Comparison of ENCODE assay signal across 8 cellular contexts in the genomic region with DNA sequence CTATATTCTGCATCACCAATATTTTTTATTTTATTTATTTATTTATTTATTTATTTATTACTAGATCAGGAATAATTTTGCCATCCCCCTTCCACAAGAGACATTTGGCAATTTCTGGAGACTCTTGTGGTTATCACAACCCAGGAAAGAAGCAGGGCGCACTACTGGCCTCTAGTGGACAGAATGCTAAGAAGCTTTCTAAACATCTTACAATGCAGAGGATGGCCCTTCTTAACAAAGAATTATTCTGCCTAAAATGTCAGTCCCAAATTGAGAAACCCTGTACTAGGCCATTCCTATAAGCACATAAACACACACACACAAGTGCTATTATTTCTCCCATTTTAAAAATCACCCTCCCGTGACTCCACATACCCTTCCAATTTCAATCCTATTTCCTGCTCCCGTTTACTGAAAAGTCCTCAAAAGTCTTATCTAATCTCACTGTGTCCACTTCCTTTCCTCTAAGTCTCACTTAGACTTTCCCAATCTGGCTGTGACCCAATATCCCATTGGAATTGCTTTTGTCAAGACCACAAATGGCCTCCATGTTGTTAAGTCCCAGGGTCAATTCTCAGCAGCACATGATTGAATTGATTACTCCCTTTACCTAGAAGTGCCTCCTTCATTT. TPM values are rescaled to one million over a fixed set of nuclear protein-coding genes. Genes with fewer than 3 reads are reported as not detected.
DNase-seq lines count a peak whose midpoint lies in the region; ATAC-seq, FAIRE-seq and TF ChIP-seq lines count a peak whose summit lies in the region.

No MANE protein-coding gene starts in this region.

- DNase-seq in DMS79 (lab: John Stamatoyannopoulos, UW) (peak; percentile 44), IMR-90 (peak; percentile 80), RWPE1 (ENCODE audit: low spot score) (peak; percentile 63), head of caudate nucleus (peak; percentile 13 to 91 (median 74)), pulmonary artery endothelial cell (ENCODE audit: low read depth, low spot score) (peak; percentile 37), GM12891 (ENCODE audit: insufficient read length, low spot score) (no peak)
- peak; percentile 75 for DNase-seq in activated naive CD4-positive, alpha-beta T cell treated with anti-CD3 and anti-CD28 coated beads for 36 hours

- H3K4me3 ChIP-seq in IMR-90 (ENCODE audit: insufficient read depth, low read depth, low read length) = no peak overlapping the region

- POLR2A ChIA-PET in IMR-90 (lab: Charles Lee; ENCODE audit: unreplicated experiment) (no interaction called here), RWPE1 (lab: Yijun Ruan, JAX; ENCODE audit: low non-redundant PET) (no interaction called here)

- H3K23ac ChIP-seq in IMR-90 (ENCODE audit: low read depth, low read length) = no peak overlapping the region

- TF ChIP-seq CTCF in IMR-90 (conservative IDR thresholded peaks at IDR 0.05; ENCODE audit: low read depth, low read length) (peak; percentile 82), RWPE1 (conservative IDR thresholded peaks at IDR 0.05; ENCODE audit: low read depth) (peak; percentile 84)

- no peak overlapping the region for H3K56ac ChIP-seq in IMR-90 (ENCODE audit: extremely low read depth, insufficient read depth, low read length)

- H2AFZ ChIP-seq in IMR-90 (replicated peaks; ENCODE audit: low read length, poor library complexity) = no peak overlapping the region

- H2AK5ac ChIP-seq in IMR-90 (ENCODE audit: low read depth, low read length) = no peak overlapping the region

- H3K4me1 ChIP-seq in IMR-90 (ENCODE audit: control insufficient read depth, insufficient read depth, low read length) = no peaks in the 10 kb centered on the region

- no peaks in the 10 kb centered on the region for H3K4me1 Mint-ChIP-seq in activated naive CD4-positive, alpha-beta T cell treated with anti-CD3 and anti-CD28 coated beads for 36 hours (ENCODE audit: low read depth)

- TF ChIP-seq POLR2A in IMR-90 (IDR thresholded peaks at IDR 0.05; ENCODE audit: low read depth, low read length) (no peak), GM12891 (IDR thresholded peaks at IDR 0.05; ENCODE audit: low read depth, low read length) (no peak)

- no peak overlapping the region for H3K27ac Mint-ChIP-seq in activated naive CD4-positive, alpha-beta T cell treated with anti-CD3 and anti-CD28 coated beads for 36 hours

- ATAC-seq in IMR-90 (ENCODE audit: low read depth) = peak; percentile 93
- no peak for ATAC-seq in GM19397 (IDR thresholded peaks at IDR 0.05; ENCODE audit: unreplicated experiment)

- no peak overlapping the region for H3K4ac ChIP-seq in IMR-90 (ENCODE audit: low read depth, low read length)

- H4K5ac ChIP-seq in IMR-90 (ENCODE audit: low read depth, low read length) = no peak overlapping the region

- no peaks in the 10 kb centered on the region for H3K9me1 ChIP-seq in IMR-90 (ENCODE audit: insufficient read depth, low read length)

- intact Hi-C loops in IMR-90 (cut with micrococcal nuclease) = loop anchor here (1.0 to 2.0 kb wide), 2 partner anchors 44 to 105 kb away; a partner anchor contains a TSS
- intact Hi-C loops in activated naive CD4-positive, alpha-beta T cell treated with anti-CD3 and anti-CD28 coated beads for 36 hours (cut with micrococcal nuclease) = loop anchor here (2.0 to 5.0 kb wide), 2 partner anchors 104 to 105 kb away; no protein-coding TSS in a partner anchor
- intact Hi-C loops in head of caudate nucleus (cut with DNase I) = loop anchor here (5.0 kb wide), 1 partner anchor 105 kb away; no protein-coding TSS in a partner anchor

- no peak for FAIRE-seq in GM12891 (lab: Jason Lieb, UNC)

- no peaks in the 10 kb centered on the region for H4K20me1 ChIP-seq in IMR-90 (ENCODE audit: insufficient read depth, low read length)

- H4K8ac ChIP-seq in IMR-90 (ENCODE audit: low read depth in 2 of 2, low read length in 2 of 2) = no peak overlapping the region

- H3K9me3 ChIP-seq in IMR-90 (ENCODE audit: control insufficient read depth, insufficient read depth, low read length) = no peaks in the 10 kb centered on the region

- H3K9me3 Mint-ChIP-seq in activated naive CD4-positive, alpha-beta T cell treated with anti-CD3 and anti-CD28 coated beads for 36 hours = no peaks in the 10 kb centered on the region

- dilution Hi-C loops in IMR-90 (cut with HindIII; ENCODE audit: low sequenced_read_pairs, unreplicated experiment) = no loop called here

- H2BK20ac ChIP-seq in IMR-90 (ENCODE audit: low read depth, low read length) = no peak overlapping the region

- in situ Hi-C loops in IMR-90 (cut with MboI; ENCODE audit: low sequenced_read_pairs) = loop anchor here (5.0 to 25.0 kb wide), 4 partner anchors 50 to 830 kb away; no protein-coding TSS in a partner anchor

- no peak overlapping the region for H2AK9ac ChIP-seq in IMR-90 (replicated peaks; ENCODE audit: low read depth, low read length, poor library complexity)

- BruUV-seq in IMR-90 (replicated peaks; lab: Mats Ljungman, UMichigan) = no TSS peak

- no peak overlapping the region for H4K91ac ChIP-seq in IMR-90 (ENCODE audit: insufficient read depth, low read depth, low read length)

- H3K36me3 ChIP-seq in IMR-90 (ENCODE audit: control insufficient read depth, insufficient read depth, low read length) = no peaks in the 10 kb centered on the region

- H3K4me2 ChIP-seq in IMR-90 (ENCODE audit: low read depth, low read length) = no peak overlapping the region

- H3K18ac ChIP-seq in IMR-90 (ENCODE audit: low read depth, low read length) = no peak overlapping the region

- peak; percentile 67 for TF ChIP-seq RAD21 in IMR-90 (IDR thresholded peaks at IDR 0.05; ENCODE audit: low read length)

- H3K27ac ChIP-seq in IMR-90 (ENCODE audit: insufficient read depth, low read length) (no peak overlapping the region), RWPE1 (no peak overlapping the region)

- H3K79me1 ChIP-seq in IMR-90 (ENCODE audit: low read depth in 1 of 2, low read length in 2 of 2) = no peaks in the 10 kb centered on the region

- no peak overlapping the region; the same call in 1 of the 2 replicates for H2BK120ac ChIP-seq in IMR-90 (ENCODE audit: low read depth, low read length)

- no peaks in the 10 kb centered on the region; the same call in 1 of the 2 replicates for H3K27me3 ChIP-seq in IMR-90 (ENCODE audit: control insufficient read depth, insufficient read depth, low read length)

- H3K14ac ChIP-seq in IMR-90 (replicated peaks; ENCODE audit: low read depth, low read length) = no peak overlapping the region

- CTCF ChIA-PET in IMR-90 (lab: Yijun Ruan, JAX) (interaction anchor here (0.5 to 2.0 kb wide), 14 partner anchors 8 to 480 kb away, joined by 3 to 7 read pairs (median 4); no protein-coding TSS in a partner anchor), RWPE1 (lab: Yijun Ruan, JAX) (interaction anchor here (0.5 to 2.2 kb wide), 15 partner anchors 8 to 1936 kb away, joined by 3 to 10 read pairs (median 3); no protein-coding TSS in a partner anchor)
- CTCF ChIA-PET in activated naive CD4-positive, alpha-beta T cell treated with anti-CD3 and anti-CD28 coated beads for 36 hours (lab: Charles Lee) = interaction anchor here (0.6 to 5.9 kb wide), 19 partner anchors 12 to 1834 kb away, joined by 3 to 70 read pairs (median 5); a partner anchor contains a TSS

- H2BK5ac ChIP-seq in IMR-90 (ENCODE audit: low read depth, low read length, poor library complexity, severe bottlenecking) = no peak overlapping the region

- no peak overlapping the region for H3K9ac ChIP-seq in IMR-90 (ENCODE audit: low read depth, low read length)

- H3K36me3 Mint-ChIP-seq in activated naive CD4-positive, alpha-beta T cell treated with anti-CD3 and anti-CD28 coated beads for 36 hours (ENCODE audit: low read depth) = no peaks in the 10 kb centered on the region

- 33 to 100% methylated on average over 1 to 3 of the region's 3 CpGs for WGBS in IMR-90 (ENCODE audit: extremely low coverage in 2 of 2, insufficient read length in 1 of 2), 2 experiments

- no peaks in the 10 kb centered on the region for H3K27me3 Mint-ChIP-seq in activated naive CD4-positive, alpha-beta T cell treated with anti-CD3 and anti-CD28 coated beads for 36 hours (ENCODE audit: low read depth)

- H3K4me3 Mint-ChIP-seq in activated naive CD4-positive, alpha-beta T cell treated with anti-CD3 and anti-CD28 coated beads for 36 hours = no peak overlapping the region

- no peak overlapping the region for H2BK15ac ChIP-seq in IMR-90 (ENCODE audit: low read depth, low read length)

TF ChIP-seq in IMR-90, 13 proteins besides CTCF, POLR2A, EP300 and RAD21:
- peak; percentile 62 for TF ChIP-seq SMC3 (IDR thresholded peaks at IDR 0.05; ENCODE audit: low read depth, low read length)
- TF ChIP-seq, protein P1, sequence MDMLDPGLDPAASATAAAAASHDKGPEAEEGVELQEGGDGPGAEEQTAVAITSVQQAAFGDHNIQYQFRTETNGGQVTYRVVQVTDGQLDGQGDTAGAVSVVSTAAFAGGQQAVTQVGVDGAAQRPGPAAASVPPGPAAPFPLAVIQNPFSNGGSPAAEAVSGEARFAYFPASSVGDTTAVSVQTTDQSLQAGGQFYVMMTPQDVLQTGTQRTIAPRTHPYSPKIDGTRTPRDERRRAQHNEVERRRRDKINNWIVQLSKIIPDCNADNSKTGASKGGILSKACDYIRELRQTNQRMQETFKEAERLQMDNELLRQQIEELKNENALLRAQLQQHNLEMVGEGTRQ (IDR thresholded peaks at IDR 0.05; ENCODE audit: low read depth, low read length) = no peak
- no peak for TF ChIP-seq MXI1 (IDR thresholded peaks at IDR 0.05; ENCODE audit: borderline replicate concordance, low read depth, low read length)
- peak; percentile 35; the same call in 1 of the 2 replicates for TF ChIP-seq CEBPB (IDR thresholded peaks at IDR 0.05; ENCODE audit: low read depth, low read length)

TF ChIP-seq in GM12891, 5 proteins besides CTCF, POLR2A, EP300 and RAD21:
- TF ChIP-seq PAX5 (IDR thresholded peaks at IDR 0.05; ENCODE audit: insufficient read depth, low read length, severe bottlenecking) = no peak
- no peak for TF ChIP-seq TAF1 (IDR thresholded peaks at IDR 0.05; ENCODE audit: low read depth, low read length)
- no peak for TF ChIP-seq SPI1 (IDR thresholded peaks at IDR 0.05; ENCODE audit: low read depth, low read length)
- no peak for TF ChIP-seq POLR2AphosphoS5 (IDR thresholded peaks at IDR 0.05; ENCODE audit: low read depth, low read length)
- no peak for TF ChIP-seq POU2F2 (IDR thresholded peaks at IDR 0.05; ENCODE audit: low read depth, low read length)
TF ChIP-seq in GM12891: peak in this region for 0.

RNA-seq across cellular contexts. Expression of a gene that starts 43.7 kb away (rescaled TPM):
- total RNA-seq in IMR-90 (2012; rRNA removed) (63.3 and 119 TPM in 2 replicates), pulmonary artery endothelial cell (87.7 and 120 TPM in 2 replicates)
- polyA plus RNA-seq in IMR-90 (2012; rRNA removed) = 46.0 and 64.1 TPM in 2 replicates
- 15.5 and 22.8 TPM in 2 replicates for polyA plus RNA-seq in IMR-90 (2012; cell fraction: cytosol; rRNA removed)
- 6.3 and 29.0 TPM in 2 replicates for polyA plus RNA-seq in IMR-90 (2012; cell fraction: nucleus; rRNA removed; ENCODE audit: low replicate concordance)
- total RNA-seq in activated naive CD4-positive, alpha-beta T cell treated with anti-CD3 and anti-CD28 coated beads for 36 hours = 10 to 100 TPM; 14.9 to 17.7 TPM
- 28.0 TPM for polyA plus RNA-seq in GM12891 (2012; ENCODE audit: low read depth, missing spikeins)
